Comparison of ENCODE assay signal across 21 cellular contexts in the genomic region with DNA sequence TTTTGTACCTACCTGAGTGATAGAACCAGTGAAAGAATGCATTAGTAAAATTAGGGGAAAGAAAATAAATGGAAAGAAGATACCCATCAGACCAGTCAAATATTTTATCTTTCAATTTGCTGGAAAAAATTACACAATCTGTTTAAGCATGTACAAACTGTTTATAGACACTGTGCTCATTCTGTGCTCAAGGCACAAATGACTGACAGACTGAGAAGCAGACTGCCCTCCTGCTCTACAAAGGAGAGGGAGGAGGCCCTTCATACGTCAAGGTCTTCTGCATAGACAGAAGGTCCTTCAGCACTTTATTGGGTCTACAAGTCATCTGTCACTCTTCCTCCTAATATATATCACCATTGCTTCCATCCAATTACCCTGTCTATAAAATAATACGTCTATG. TPM values are rescaled to one million over a fixed set of nuclear protein-coding genes. Genes with fewer than 3 reads are reported as not detected.
DNase-seq lines count a peak whose midpoint lies in the region; ATAC-seq and TF ChIP-seq lines count a peak whose summit lies in the region.
"Had no signal": no experiment of that assay in that cellular context is flagged by ENCODE, and none has a peak within 500 bp of the region (broad histone marks: within the 10 kb centered on the region; RNA-seq: fewer than 3 reads in every experiment).

No MANE protein-coding gene starts in this region.

- H3K4ac ChIP-seq in IMR-90 (ENCODE audit: low read depth, low read length), result peak overlapping the region; percentile 63

- H3K4me3 Mint-ChIP-seq in brain, result peak overlapping the region in 2 of 5 experiments; percentile 7 to 52
- H3K4me3 Mint-ChIP-seq: CD8-positive, alpha-beta T cell had no signal

- ATAC-seq in IMR-90 (ENCODE audit: low read depth) (no peak), GM19397 (IDR thresholded peaks at IDR 0.05; ENCODE audit: unreplicated experiment) (no peak), HG02884 (IDR thresholded peaks at IDR 0.05; ENCODE audit: unreplicated experiment) (no peak), esophagus mucosa (no peak), GM21576 (IDR thresholded peaks at IDR 0.05; ENCODE audit: unreplicated experiment) (no peak)
- ATAC-seq: CD8-positive, alpha-beta T cell; K562 had no signal

- no peak overlapping the region for H2AFZ ChIP-seq in IMR-90 (replicated peaks; ENCODE audit: low read length, poor library complexity)
- H2AFZ ChIP-seq in neural cell (ENCODE audit: low read depth, low read length), result no peak overlapping the region

- TF ChIP-seq CTCF in IMR-90 (conservative IDR thresholded peaks at IDR 0.05; ENCODE audit: low read depth, low read length) (no peak), brain (conservative IDR thresholded peaks at IDR 0.05) (no peak), neural cell (IDR thresholded peaks at IDR 0.05; ENCODE audit: poor library complexity, severe bottlenecking) (no peak)

- no peaks in the 10 kb centered on the region for H3K9me2 ChIP-seq in neural cell (ENCODE audit: insufficient read depth, low read length)

- peak overlapping the region; percentile 48 for H2BK5ac ChIP-seq in IMR-90 (ENCODE audit: low read depth, low read length, poor library complexity, severe bottlenecking)

- TF ChIP-seq POLR2A in IMR-90 (IDR thresholded peaks at IDR 0.05; ENCODE audit: low read depth, low read length), result no peak

- H3K27me3 ChIP-seq in IMR-90 (ENCODE audit: control insufficient read depth, insufficient read depth, low read length) (no peaks in the 10 kb centered on the region), neural cell (ENCODE audit: insufficient read depth, low read depth, low read length) (no peaks in the 10 kb centered on the region)
- H3K27me3 ChIP-seq: MG63, SJCRH30 had no signal

- H3K18ac ChIP-seq in IMR-90 (ENCODE audit: low read depth, low read length), result peak overlapping the region; percentile 48; the same call in 1 of the 2 replicates

- H2AK5ac ChIP-seq in IMR-90 (ENCODE audit: low read depth, low read length), result 0 out of 2 replicates have a peak overlapping the region, but pooled peaks have one; percentile 17

- H3K27me3 Mint-ChIP-seq in brain, result no peaks in the 10 kb centered on the region

- H2BK120ac ChIP-seq in IMR-90 (ENCODE audit: low read depth, low read length), result peak overlapping the region; percentile 79

- peak overlapping the region; percentile 11; the same call in 1 of the 2 replicates for H3K4me2 ChIP-seq in IMR-90 (ENCODE audit: low read depth, low read length)
- H3K4me2 ChIP-seq in neural cell (ENCODE audit: low read length), result no peak overlapping the region

- peak overlapping the region; percentile 55; the same call in 1 of the 2 replicates for H4K91ac ChIP-seq in IMR-90 (ENCODE audit: insufficient read depth, low read depth, low read length)

- CTCF ChIA-PET in IMR-90 (lab: Yijun Ruan, JAX), result no interaction called here

- H2AK9ac ChIP-seq in IMR-90 (replicated peaks; ENCODE audit: low read depth, low read length, poor library complexity), result no peak overlapping the region

- peak overlapping the region; percentile 49; the same call in 1 of the 2 replicates for H3K23ac ChIP-seq in IMR-90 (ENCODE audit: low read depth, low read length)

- intact Hi-C loops in IMR-90 (cut with micrococcal nuclease), result no loop called here

- peak overlapping the region in 3 of 5 experiments; percentile 6 to 89 (median 83) for H3K27ac Mint-ChIP-seq in brain
- H3K27ac Mint-ChIP-seq: CD8-positive, alpha-beta T cell had no signal

- H3K9me3 Mint-ChIP-seq in brain, result no peaks in the 10 kb centered on the region
- H3K9me3 Mint-ChIP-seq: CD8-positive, alpha-beta T cell had no signal

- H3K36me3 ChIP-seq in IMR-90 (ENCODE audit: control insufficient read depth, insufficient read depth, low read length) (no peaks in the 10 kb centered on the region), neural cell (ENCODE audit: insufficient read depth, low read length) (no peaks in the 10 kb centered on the region)
- H3K36me3 ChIP-seq: MG63, SJCRH30 had no signal

- POLR2A ChIA-PET in IMR-90 (lab: Charles Lee; ENCODE audit: unreplicated experiment), result no interaction called here

- H3K14ac ChIP-seq in IMR-90 (replicated peaks; ENCODE audit: low read depth, low read length), result no peak overlapping the region

- WGBS in IMR-90 (ENCODE audit: extremely low coverage in 2 of 2, insufficient read length in 1 of 2), 2 experiments, result no CpG with 5 or more reads among the region's 2 CpGs

- no peak overlapping the region for H3K9ac ChIP-seq in IMR-90 (ENCODE audit: low read depth, low read length)
- H3K9ac ChIP-seq in neural cell (ENCODE audit: low read length), result no peak overlapping the region

- H3K4me3 ChIP-seq in IMR-90 (ENCODE audit: insufficient read depth, low read depth, low read length) (no peak overlapping the region), neural cell (ENCODE audit: low read length) (peak overlapping the region; percentile 12)
- H3K4me3 ChIP-seq: K562, MG63, SJCRH30 had no signal

- no peaks in the 10 kb centered on the region for H3K4me1 Mint-ChIP-seq in brain

- TF ChIP-seq RAD21 in IMR-90 (IDR thresholded peaks at IDR 0.05; ENCODE audit: low read length), result no peak
- TF ChIP-seq RAD21 in neural cell (conservative IDR thresholded peaks at IDR 0.05), result no peak

- H2BK15ac ChIP-seq in IMR-90 (ENCODE audit: low read depth, low read length), result peak overlapping the region; percentile 69; the same call in 1 of the 3 replicates

- no peaks in the 10 kb centered on the region for H3K9me3 ChIP-seq in IMR-90 (ENCODE audit: control insufficient read depth, insufficient read depth, low read length)
- no peaks in the 10 kb centered on the region for H3K9me3 ChIP-seq in neural cell (ENCODE audit: low read length)
- H3K9me3 ChIP-seq: MG63, SJCRH30 had no signal

- in situ Hi-C loops in IMR-90 (cut with MboI; ENCODE audit: low sequenced_read_pairs), result no loop called here

- no peaks in the 10 kb centered on the region for H3K79me2 ChIP-seq in neural cell (replicated peaks; ENCODE audit: insufficient read depth, low read length)

- peak overlapping the region; percentile 30; the same call in 1 of the 2 replicates for H4K5ac ChIP-seq in IMR-90 (ENCODE audit: low read depth, low read length)

- H3K79me1 ChIP-seq in IMR-90 (ENCODE audit: low read depth in 1 of 2, low read length in 2 of 2), result no peaks in the 10 kb centered on the region

- dilution Hi-C loops in IMR-90 (cut with HindIII; ENCODE audit: low sequenced_read_pairs, unreplicated experiment), result no loop called here

- no peaks in the 10 kb centered on the region for H3K36me3 Mint-ChIP-seq in brain
- H3K36me3 Mint-ChIP-seq: CD8-positive, alpha-beta T cell had no signal

- H3K9me1 ChIP-seq in IMR-90 (ENCODE audit: insufficient read depth, low read length), result peaks cover 13% of the 10 kb centered on the region

- no peaks in the 10 kb centered on the region; the same call in 1 of the 2 replicates for H4K20me1 ChIP-seq in IMR-90 (ENCODE audit: insufficient read depth, low read length)
- no peaks in the 10 kb centered on the region for H4K20me1 ChIP-seq in neural cell (ENCODE audit: insufficient read depth)

- BruUV-seq in IMR-90 (replicated peaks; lab: Mats Ljungman, UMichigan), result no TSS peak

- H3F3A ChIP-seq in neural cell (ENCODE audit: insufficient read depth, low read length, poor library complexity, severe bottlenecking), result no peaks in the 10 kb centered on the region

- peak; percentile 81 for TF ChIP-seq EP300 in neural cell (conservative IDR thresholded peaks at IDR 0.05; ENCODE audit: poor library complexity, severe bottlenecking)

- peak overlapping the region in 1 of 2 experiments; percentile 32; a peak in 1 of 4 replicates for H4K8ac ChIP-seq in IMR-90 (ENCODE audit: low read depth in 2 of 2, low read length in 2 of 2)

- H2BK20ac ChIP-seq in IMR-90 (ENCODE audit: low read depth, low read length), result peak overlapping the region; percentile 86

- H3K4me1 ChIP-seq in IMR-90 (ENCODE audit: control insufficient read depth, insufficient read depth, low read length), result peaks cover 16% of the 10 kb centered on the region
- H3K4me1 ChIP-seq: SJCRH30 had no signal

- H3K56ac ChIP-seq in IMR-90 (ENCODE audit: extremely low read depth, insufficient read depth, low read length), result no peak overlapping the region

- DNase-seq in Ammon's horn (ENCODE audit: low spot score) (peak; percentile 28), IMR-90 (no peak)
- DNase-seq: ACHN; C1 segment of cervical spinal cord; CD8-positive, alpha-beta T cell; MG63; NCI-H187 treated with DMSO at 0.1 percent for 48 hours; NCI-H510A; NCI-H82; OCI-M1; SJCRH30 had no signal

- peak overlapping the region; percentile 54; the same call in 1 of the 2 replicates for H3K27ac ChIP-seq in IMR-90 (ENCODE audit: insufficient read depth, low read length)
- H3K27ac ChIP-seq in neural cell (ENCODE audit: low read length), result no peak overlapping the region
- H3K27ac ChIP-seq: SJCRH30 had no signal

TF ChIP-seq in neural cell, 6 proteins besides CTCF, POLR2A, EP300 and RAD21 (continues in another document):
- no peak for TF ChIP-seq TAF1 (IDR thresholded peaks at IDR 0.05; ENCODE audit: low read depth)
- TF ChIP-seq POLR2AphosphoS5 (IDR thresholded peaks at IDR 0.05), result no peak
- no peak for TF ChIP-seq EZH2 (IDR thresholded peaks at IDR 0.05; ENCODE audit: borderline replicate concordance, insufficient read depth, low read length, poor library complexity, severe bottlenecking)
- TF ChIP-seq SMC3 (conservative IDR thresholded peaks at IDR 0.05; ENCODE audit: poor library complexity), result no peak
- no peak for TF ChIP-seq MXI1 (conservative IDR thresholded peaks at IDR 0.05; ENCODE audit: poor library complexity, severe bottlenecking)

RNA-seq across cellular contexts. Expression of a gene that starts 11.5 kb away (rescaled TPM):
- total RNA-seq in IMR-90 (2012; rRNA removed), result not detected in 2 replicates
- polyA plus RNA-seq in IMR-90 (2012; rRNA removed), result not detected in 2 replicates
- not detected in 2 replicates for polyA plus RNA-seq in IMR-90 (2012; cell fraction: cytosol; rRNA removed)
- polyA plus RNA-seq in IMR-90 (2012; cell fraction: nucleus; rRNA removed; ENCODE audit: low replicate concordance), result 0.06 TPM in 1 of 2 replicates, not detected in the other
- polyA plus RNA-seq in brain (ENCODE audit: insufficient read depth, low read depth, low replicate concordance), result not detected
- polyA plus RNA-seq in neural cell, result not detected in 2 replicates
- polyA minus RNA-seq in neural cell, result not detected in 2 replicates
- 21.2 TPM for total RNA-seq in esophagus mucosa
- total RNA-seq: CD8-positive, alpha-beta T cell; Daoy; H4; K562; LHCN-M2; SJCRH30 had no signal
- polyA plus RNA-seq: K562 had no signal

RNA-seq across cellular contexts. Expression of a gene that starts 54.6 kb away (rescaled TPM):
- total RNA-seq in IMR-90 (2012; rRNA removed), result 0.18 and 0.28 TPM in 2 replicates
- polyA plus RNA-seq in IMR-90 (2012; rRNA removed), result 0.29 and 0.41 TPM in 2 replicates
- polyA plus RNA-seq in IMR-90 (2012; cell fraction: cytosol; rRNA removed), result 0.76 TPM in 1 of 2 replicates, not detected in the other
- 0.08 and 0.53 TPM in 2 replicates for polyA plus RNA-seq in IMR-90 (2012; cell fraction: nucleus; rRNA removed; ENCODE audit: low replicate concordance)
- polyA plus RNA-seq in brain (ENCODE audit: insufficient read depth, low read depth, low replicate concordance), result 1.0 TPM
- polyA plus RNA-seq in neural cell, result 1.5 and 2.0 TPM in 2 replicates
- 1.2 and 3.2 TPM in 2 replicates for polyA minus RNA-seq in neural cell
- 2.4 TPM for total RNA-seq in esophagus mucosa
- total RNA-seq: CD8-positive, alpha-beta T cell; LHCN-M2 had no signal
